12 cellular contexts compared by ENCODE assay signal in genomic region chrX:153981231-153981630, GRCh38. TPM values are rescaled to one million over a fixed set of nuclear protein-coding genes. Genes with fewer than 3 reads are reported as not detected.
DNase-seq lines count a peak whose midpoint lies in the region; ATAC-seq, FAIRE-seq and TF ChIP-seq lines count a peak whose summit lies in the region.
"Had no signal": no experiment of that assay in that cellular context is flagged by ENCODE, and none has a peak within 500 bp of the region (broad histone marks: within the 10 kb centered on the region; RNA-seq: fewer than 3 reads in every experiment).

No MANE protein-coding gene starts in this region.

- 76% methylated on average over 7 of the region's 7 CpGs; no CpG with 5 or more reads in 1 of the 2 donors for WGBS in transverse colon (ENCODE audit: low coverage in 1 of 2), 2 donors

- peak overlapping the region; percentile 28 to 66 (median 55) for H3K27ac ChIP-seq in transverse colon
- H3K27ac ChIP-seq: GM23248 had no signal

- peaks cover 0 to 14% (median 9%) of the 10 kb centered on the region in 4 donors for H3K4me1 ChIP-seq in transverse colon

- peaks cover under 1% of the 10 kb centered on the region for H3K27me3 Mint-ChIP-seq in activated T-cell treated with anti-CD3 and anti-CD28 coated beads, Interleukin-2, amount 50 U/mL, for 72 hours (ENCODE audit: low read depth)
- no peaks in the 10 kb centered on the region for H3K27me3 Mint-ChIP-seq in activated T-helper 17 cell treated with anti-CD3 and anti-CD28 coated beads, Interleukin-2, amount 50 U/mL, for 72 hours
- no peaks in the 10 kb centered on the region for H3K27me3 Mint-ChIP-seq in naive B cell

- H3K36me3 Mint-ChIP-seq in activated T-cell treated with anti-CD3 and anti-CD28 coated beads, Interleukin-2, amount 50 U/mL, for 72 hours (ENCODE audit: insufficient read depth in 2 of 2) = no peaks in the 10 kb centered on the region
- H3K36me3 Mint-ChIP-seq in activated T-helper 17 cell treated with anti-CD3 and anti-CD28 coated beads, Interleukin-2, amount 50 U/mL, for 72 hours (ENCODE audit: low read depth) = peaks cover 8% of the 10 kb centered on the region
- no peaks in the 10 kb centered on the region for H3K36me3 Mint-ChIP-seq in naive B cell

- H3K27me3 ChIP-seq in transverse colon = no peaks in the 10 kb centered on the region

- H3K4me3 Mint-ChIP-seq in activated T-cell treated with anti-CD3 and anti-CD28 coated beads, Interleukin-2, amount 50 U/mL, for 72 hours = peak overlapping the region; percentile 60 to 87
- H3K4me3 Mint-ChIP-seq in activated T-helper 17 cell treated with anti-CD3 and anti-CD28 coated beads, Interleukin-2, amount 50 U/mL, for 72 hours = peak overlapping the region; percentile 87
- peak overlapping the region; percentile 60 to 87 (median 74) for H3K4me3 Mint-ChIP-seq in naive B cell

- H3K9me3 Mint-ChIP-seq in activated T-cell treated with anti-CD3 and anti-CD28 coated beads, Interleukin-2, amount 50 U/mL, for 72 hours = no peaks in the 10 kb centered on the region
- H3K9me3 Mint-ChIP-seq in activated T-helper 17 cell treated with anti-CD3 and anti-CD28 coated beads, Interleukin-2, amount 50 U/mL, for 72 hours = no peaks in the 10 kb centered on the region
- no peaks in the 10 kb centered on the region for H3K9me3 Mint-ChIP-seq in naive B cell

- H3K4me1 Mint-ChIP-seq in activated T-cell treated with anti-CD3 and anti-CD28 coated beads, Interleukin-2, amount 50 U/mL, for 72 hours (ENCODE audit: low read depth) = peaks cover 43% of the 10 kb centered on the region
- peaks cover 7% of the 10 kb centered on the region for H3K4me1 Mint-ChIP-seq in activated T-helper 17 cell treated with anti-CD3 and anti-CD28 coated beads, Interleukin-2, amount 50 U/mL, for 72 hours
- H3K4me1 Mint-ChIP-seq in naive B cell = peaks cover 14 to 56% (median 30%) of the 10 kb centered on the region in 3 donors

- no peak for TF ChIP-seq CTCF in transverse colon (IDR thresholded peaks at IDR 0.05)

- H3K36me3 ChIP-seq in transverse colon = no peaks in the 10 kb centered on the region
- H3K36me3 ChIP-seq: heart right ventricle had no signal

- peak overlapping the region; percentile 97 for H3K27ac Mint-ChIP-seq in activated T-cell treated with anti-CD3 and anti-CD28 coated beads, Interleukin-2, amount 50 U/mL, for 72 hours
- H3K27ac Mint-ChIP-seq in activated T-helper 17 cell treated with anti-CD3 and anti-CD28 coated beads, Interleukin-2, amount 50 U/mL, for 72 hours = peak overlapping the region; percentile 89
- peak overlapping the region; percentile 91 to 98 (median 95) for H3K27ac Mint-ChIP-seq in naive B cell

- no peak overlapping the region for H3K4me3 ChIP-seq in transverse colon
- H3K4me3 ChIP-seq: GM23248, heart right ventricle had no signal

- FAIRE-seq in urothelium cell line (lab: Jason Lieb, UNC) = no peak

- no peak for TF ChIP-seq EP300 in transverse colon (IDR thresholded peaks at IDR 0.05; ENCODE audit: low read depth)

- in situ Hi-C loops in transverse colon (cut with MboI; ENCODE audit: low pct_ligation_motif_present in 1 of 4, low pct_unique_long_range_greater_than_20kb in 1 of 4, low sequenced_read_pairs in 3 of 4) = no loop called here

- H3K9me3 ChIP-seq in transverse colon = no peaks in the 10 kb centered on the region
- H3K9me3 ChIP-seq: heart right ventricle had no signal

- DNase-seq in activated T-cell treated with anti-CD3 and anti-CD28 coated beads, Interleukin-2, amount 50 U/mL, for 72 hours = no peak
- DNase-seq in activated T-cell treated with anti-CD3 and anti-CD28 coated beads, Interleukin-2, amount 50 U/mL, for 1 hour = no peak
- DNase-seq in naive B cell (no peak), transverse colon (no peak), NCI-H1930 (lab: John Stamatoyannopoulos, UW) (no peak), urothelium cell line (ENCODE audit: low spot score) (no peak)
- DNase-seq: ACHN, GM23248 had no signal

- TF ChIP-seq POLR2A in transverse colon (IDR thresholded peaks at IDR 0.05) = no peak

- ATAC-seq in activated T-cell treated with anti-CD3 and anti-CD28 coated beads, Interleukin-2, amount 50 U/mL, for 72 hours (replicated peaks in 1 of 2) = no peak
- no peak for ATAC-seq in activated T-helper 17 cell treated with anti-CD3 and anti-CD28 coated beads, Interleukin-2, amount 50 U/mL, for 72 hours (replicated peaks)
- no peak for ATAC-seq in naive B cell (ENCODE audit: low read depth in 2 of 2)
- no peak for ATAC-seq in HG02885 (IDR thresholded peaks at IDR 0.05; ENCODE audit: poor library complexity, unreplicated experiment)
- ATAC-seq: Panc1 had no signal

- intact Hi-C loops in transverse colon (cut with DNase I; ENCODE audit: low total_unique reads) = no loop called here

RNA-seq across cellular contexts. Expression of gene TMEM187, which starts 8.7 kb away (rescaled TPM):
- 1 to 10 TPM; 9.1 to 9.8 TPM for total RNA-seq in activated T-cell treated with anti-CD3 and anti-CD28 coated beads, Interleukin-2, amount 50 U/mL, for 72 hours
- total RNA-seq in activated T-helper 17 cell treated with anti-CD3 and anti-CD28 coated beads, Interleukin-2, amount 50 U/mL, for 72 hours = 1 to 10 TPM; 7.1 to 7.8 TPM
- 10 to 100 TPM in 2 of 6 donors, 1 to 10 TPM in 4; 5.0 to 13.6 (median 8.1) TPM for polyA plus RNA-seq in naive B cell (ENCODE audit: low read depth in 6 of 6)
- total RNA-seq in transverse colon = 10 to 100 TPM in 1 of 4 donors, 1 to 10 TPM in 3; 1.6 to 11.2 (median 5.5) TPM

RNA-seq across cellular contexts. Expression of gene HCFC1, which starts 9.6 kb away (rescaled TPM):
- 10 to 100 TPM; 59.3 to 65.8 TPM for total RNA-seq in activated T-cell treated with anti-CD3 and anti-CD28 coated beads, Interleukin-2, amount 50 U/mL, for 72 hours
- 100 to 1,000 TPM in 1 of 2 donors, 10 to 100 TPM in 1; 85.5 to 134 TPM for total RNA-seq in activated T-helper 17 cell treated with anti-CD3 and anti-CD28 coated beads, Interleukin-2, amount 50 U/mL, for 72 hours
- 10 to 100 TPM in 1 of 6 donors, 1 to 10 TPM in 4, under 1 TPM in 1; 0.22 to 14.0 (median 5.8) TPM for polyA plus RNA-seq in naive B cell (ENCODE audit: low read depth in 6 of 6)
- total RNA-seq in transverse colon = 10 to 100 TPM; 34.0 to 68.5 (median 49.8) TPM

RNA-seq across cellular contexts. Expression of gene RENBP, which starts 36.8 kb away (rescaled TPM):
- total RNA-seq in activated T-cell treated with anti-CD3 and anti-CD28 coated beads, Interleukin-2, amount 50 U/mL, for 72 hours = 10 to 100 TPM; 11.6 to 13.9 TPM
- total RNA-seq in activated T-helper 17 cell treated with anti-CD3 and anti-CD28 coated beads, Interleukin-2, amount 50 U/mL, for 72 hours = 1 to 10 TPM; 4.7 to 4.9 TPM
- 1 to 10 TPM in 4 of 6 donors, under 1 TPM in 2; 0.68 to 3.8 (median 1.7) TPM for polyA plus RNA-seq in naive B cell (ENCODE audit: low read depth in 6 of 6)
- total RNA-seq in transverse colon = 10 to 100 TPM in 1 of 4 donors, 1 to 10 TPM in 2, not detected in 1; 4.6 to 13.1 (median 7.2) TPM
- polyA plus RNA-seq: GM23248 had no signal

RNA-seq across cellular contexts. Expression of gene IRAK1, which starts 38.5 kb away (rescaled TPM):
- total RNA-seq in activated T-cell treated with anti-CD3 and anti-CD28 coated beads, Interleukin-2, amount 50 U/mL, for 72 hours = 100 to 1,000 TPM; 131 to 150 TPM
- 100 to 1,000 TPM; 113 to 224 TPM for total RNA-seq in activated T-helper 17 cell treated with anti-CD3 and anti-CD28 coated beads, Interleukin-2, amount 50 U/mL, for 72 hours
- 100 to 1,000 TPM in 1 of 6 donors, 10 to 100 TPM in 5; 57.9 to 123 (median 73.9) TPM for polyA plus RNA-seq in naive B cell (ENCODE audit: low read depth in 6 of 6)
- 100 to 1,000 TPM in 2 of 4 donors, 10 to 100 TPM in 2; 64.1 to 155 (median 107) TPM for total RNA-seq in transverse colon

RNA-seq across cellular contexts. Expression of gene NAA10, which starts 46.4 kb away (rescaled TPM):
- 10 to 100 TPM; 76.7 to 94.1 TPM for total RNA-seq in activated T-cell treated with anti-CD3 and anti-CD28 coated beads, Interleukin-2, amount 50 U/mL, for 72 hours
- total RNA-seq in activated T-helper 17 cell treated with anti-CD3 and anti-CD28 coated beads, Interleukin-2, amount 50 U/mL, for 72 hours = 100 to 1,000 TPM in 1 of 2 donors, 10 to 100 TPM in 1; 74.7 to 146 TPM
- polyA plus RNA-seq in naive B cell (ENCODE audit: low read depth in 6 of 6) = 10 to 100 TPM; 52.6 to 98.7 (median 61.0) TPM
- 10 to 100 TPM; 29.9 to 57.2 (median 47.4) TPM for total RNA-seq in transverse colon
